1 cellular context compared by ENCODE assay signal in genomic region chr11:96113100-96113710, GRCh38.
A peak's percentile ranks its signal among the peaks of the same experiment; 100 is the strongest.
TF ChIP-seq lines count a peak whose summit lies in the region.

No MANE protein-coding gene starts in this region.

TF ChIP-seq in SK-N-SH treated with all-trans-retinoic acid at 6 μM for 48 hours, 23 proteins besides CTCF, POLR2A, EP300 and RAD21 (continued from another document):
- no peak for TF ChIP-seq TSHZ2 (CRISPR knock-in tag; IDR thresholded peaks at IDR 0.05)
- TF ChIP-seq ESRRG (CRISPR knock-in tag; IDR thresholded peaks at IDR 0.05), result no peak
- TF ChIP-seq ZNF8 (CRISPR knock-in tag; IDR thresholded peaks at IDR 0.05), result no peak
- no peak for TF ChIP-seq PPARA (CRISPR knock-in tag; IDR thresholded peaks at IDR 0.05; ENCODE audit: borderline replicate concordance)
- TF ChIP-seq GLIS3 (CRISPR knock-in tag; IDR thresholded peaks at IDR 0.05), result no peak
- no peak for TF ChIP-seq RARB (CRISPR knock-in tag; IDR thresholded peaks at IDR 0.05)
- no peak for TF ChIP-seq CSDC2 (CRISPR knock-in tag; IDR thresholded peaks at IDR 0.05)
- 0 out of 2 replicates have a peak, but pooled peaks have one; percentile 11 for TF ChIP-seq TOX (CRISPR knock-in tag; IDR thresholded peaks at IDR 0.05; ENCODE audit: borderline replicate concordance)
- TF ChIP-seq BACH2 (CRISPR knock-in tag; IDR thresholded peaks at IDR 0.05; ENCODE audit: borderline replicate concordance), result no peak
- TF ChIP-seq ZFP30 (CRISPR knock-in tag; IDR thresholded peaks at IDR 0.05), result no peak
- TF ChIP-seq SNAI2 (CRISPR knock-in tag; IDR thresholded peaks at IDR 0.05), result no peak
- no peak for TF ChIP-seq ZNF70 (CRISPR knock-in tag; IDR thresholded peaks at IDR 0.05)
- TF ChIP-seq ARNTL (CRISPR knock-in tag; IDR thresholded peaks at IDR 0.05; ENCODE audit: borderline replicate concordance, low read depth), result no peak
TF ChIP-seq in SK-N-SH treated with all-trans-retinoic acid at 6 μM for 48 hours: peak in this region for 3.
